ENCODE assay signal across 8 cellular contexts in genomic region chr4:169621754-169622481, GRCh38. TPM values are rescaled to one million over a fixed set of nuclear protein-coding genes. Genes with fewer than 3 reads are reported as not detected.
DNase-seq lines count a peak whose midpoint lies in the region; ATAC-seq, FAIRE-seq and TF ChIP-seq lines count a peak whose summit lies in the region.

No MANE protein-coding gene starts in this region.

- H3K36me3 Mint-ChIP-seq in naive B cell, result peaks cover 0 to 7% of the 10 kb centered on the region in 2 donors

- H3K4me1 ChIP-seq in colonic mucosa, result no peaks in the 10 kb centered on the region

- peak overlapping the region; percentile 96 for H3K27ac ChIP-seq in colonic mucosa

- H3K4me3 ChIP-seq in colonic mucosa, result peak overlapping the region; percentile 67

- TF ChIP-seq CTCF in colonic mucosa (IDR thresholded peaks at IDR 0.05) (no peak), GM13976 (IDR thresholded peaks at IDR 0.05; ENCODE audit: borderline replicate concordance, control extremely low read depth, extremely low read depth, insufficient read depth, missing control alignments) (no peak)

- no peaks in the 10 kb centered on the region for H3K36me3 ChIP-seq in colonic mucosa

- intact Hi-C loops in colonic mucosa (cut with DNase I), result loop anchor here (5.0 kb wide), 1 partner anchor 40 kb away; no protein-coding TSS in a partner anchor

- H3K9ac ChIP-seq in colonic mucosa (ENCODE audit: low read depth in 2 of 2, low read length in 2 of 2), result peak overlapping the region in 1 of 2 donors; percentile 73

- peak overlapping the region; percentile 48 to 100 (median 87) for H3K4me3 Mint-ChIP-seq in naive B cell

- no peak for ATAC-seq in naive B cell (ENCODE audit: low read depth in 2 of 2)
- ATAC-seq in HG03175 (IDR thresholded peaks at IDR 0.05; ENCODE audit: unreplicated experiment), result no peak

- peak overlapping the region; percentile 24 to 100 (median 86) for H3K27ac Mint-ChIP-seq in naive B cell

- no peaks in the 10 kb centered on the region for H3K27me3 ChIP-seq in colonic mucosa

- H3K4me1 Mint-ChIP-seq in naive B cell, result peaks cover 30 to 61% (median 51%) of the 10 kb centered on the region in 3 donors

- no peaks in the 10 kb centered on the region for H3K9me3 ChIP-seq in colonic mucosa

- H3K27me3 Mint-ChIP-seq in naive B cell, result no peaks in the 10 kb centered on the region

- FAIRE-seq in RCC 7860 (lab: Jason Lieb, UNC), result no peak

- peak; percentile 54 for DNase-seq in CMK (ENCODE audit: low read depth)
- peak; percentile 85 for DNase-seq in H4 (ENCODE audit: low spot score)
- peak; percentile 19 for DNase-seq in RCC 7860 (ENCODE audit: low spot score)
- DNase-seq in colonic mucosa, result no peak
- peak; percentile 28 for DNase-seq in naive B cell
- DNase-seq in GM03348 (ENCODE audit: low spot score), result no peak
- DNase-seq in GM13976 (ENCODE audit: low spot score), result no peak

- in situ Hi-C loops in GM13976 (cut with MboI; ENCODE audit: low sequenced_read_pairs, unreplicated experiment), result loop anchor here (25.0 kb wide), 1 partner anchor 415 kb away; the partner anchor contains the start of gene MFAP3L

- H3K9me3 Mint-ChIP-seq in naive B cell, result no peaks in the 10 kb centered on the region

RNA-seq across cellular contexts. Expression of gene CLCN3, which starts 1.5 kb away (rescaled TPM):
- total RNA-seq in H4 (2014; rRNA removed; shearing (Covaris generic)), result 22.2 and 23.8 TPM in 2 replicates
- total RNA-seq in colonic mucosa, result 100 to 1,000 TPM; 137 to 148 TPM
- 10 to 100 TPM in 3 of 6 donors, 1 to 10 TPM in 3; 6.4 to 12.3 (median 10.0) TPM for polyA plus RNA-seq in naive B cell (ENCODE audit: low read depth in 6 of 6)

RNA-seq across cellular contexts. Expression of gene NEK1, which starts 9.5 kb away (rescaled TPM):
- total RNA-seq in H4 (2014; rRNA removed; shearing (Covaris generic)), result 3.5 and 4.5 TPM in 2 replicates
- total RNA-seq in colonic mucosa, result 1 to 10 TPM; 6.9 to 7.4 TPM
- polyA plus RNA-seq in naive B cell (ENCODE audit: low read depth in 6 of 6), result 10 to 100 TPM in 5 of 6 donors, 1 to 10 TPM in 1; 10.0 to 15.4 (median 13.0) TPM

Comparison
In these comparisons a context has a peak if more than half of its experiments do, and no peak if none do; other contexts are left out.
1. DNase-seq: peak in CMK (single experiment), H4 (single experiment), RCC 7860 (single experiment) and naive B cell (single experiment); none in colonic mucosa (single experiment), GM03348 (single experiment) and GM13976 (single experiment).